In genomic region chr9:137590123-137590468, GRCh38 we compare ENCODE assay signal across 9 cellular contexts. TPM values are rescaled to one million over a fixed set of nuclear protein-coding genes. Genes with fewer than 3 reads are reported as not detected.
DNase-seq lines count a peak whose midpoint lies in the region; ATAC-seq and TF ChIP-seq lines count a peak whose summit lies in the region.
"Had no signal": no experiment of that assay in that cellular context is flagged by ENCODE, and none has a peak within 500 bp of the region (broad histone marks: within the 10 kb centered on the region; RNA-seq: fewer than 3 reads in every experiment).

No MANE protein-coding gene starts in this region.

- peaks cover 12% of the 10 kb centered on the region for H4K20me1 ChIP-seq in PC-9 (ENCODE audit: insufficient read depth)

- peaks cover 23% of the 10 kb centered on the region for H3K4me1 Mint-ChIP-seq in activated CD8-positive, alpha-beta T cell treated with anti-CD3 and anti-CD28 coated beads for 36 hours (ENCODE audit: low read depth)
- peaks cover 22% of the 10 kb centered on the region for H3K4me1 Mint-ChIP-seq in activated CD8-positive, alpha-beta T cell treated with anti-CD3 and anti-CD28 coated beads, Interleukin-2, amount 10 ng/mL, durations not matched to agents 7 days and 5 days (ENCODE audit: low read depth)

- peak overlapping the region; percentile 91; the same call in 1 of the 2 replicates for H3K4me3 ChIP-seq in PC-9
- H3K4me3 ChIP-seq in iPS DF 6.9 (ENCODE audit: low read length) = peak overlapping the region; percentile 96
- peak overlapping the region in 3 of 4 donors; percentile 55 to 93 (median 60) for H3K4me3 ChIP-seq in tibial nerve

- H3K4me2 ChIP-seq in PC-9 = no peak overlapping the region

- peaks cover 18% of the 10 kb centered on the region for H3K79me2 ChIP-seq in PC-9 (ENCODE audit: low read depth)

- H3K27me3 Mint-ChIP-seq in activated CD8-positive, alpha-beta T cell treated with anti-CD3 and anti-CD28 coated beads for 36 hours = no peaks in the 10 kb centered on the region
- H3K27me3 Mint-ChIP-seq in activated CD8-positive, alpha-beta T cell treated with anti-CD3 and anti-CD28 coated beads, Interleukin-2, amount 10 ng/mL, durations not matched to agents 7 days and 5 days (ENCODE audit: low read depth) = no peaks in the 10 kb centered on the region
- H3K27me3 Mint-ChIP-seq: CD4-positive, CD25-positive, alpha-beta regulatory T cell had no signal

- no peak overlapping the region for H2AFZ ChIP-seq in PC-9

- intact Hi-C loops in activated CD8-positive, alpha-beta T cell treated with anti-CD3 and anti-CD28 coated beads for 36 hours (cut with micrococcal nuclease) = no loop called here
- intact Hi-C loops in PC-9 (cut with micrococcal nuclease; ENCODE audit: unreplicated experiment) = loop anchor here (2.0 kb wide), 2 partner anchors 15 to 29 kb away; partner anchors contain the start of genes ARRDC1 and EHMT1

- POLR2A ChIA-PET in activated CD8-positive, alpha-beta T cell treated with anti-CD3 and anti-CD28 coated beads for 36 hours (lab: Charles Lee) = interaction anchor here (2.0 to 5.0 kb wide), 3 partner anchors 10 to 32 kb away, joined by 7 to 33 read pairs (median 9); partner anchors contain the start of gene DPH7
- POLR2A ChIA-PET in activated CD8-positive, alpha-beta T cell treated with anti-CD3 and anti-CD28 coated beads, Interleukin-2, amount 10 ng/mL, durations not matched to agents 7 days and 5 days (lab: Charles Lee) = interaction anchor here (2.3 kb wide), 1 partner anchor 11 kb away, joined by 9 read pairs; the partner anchor contains the start of gene DPH7
- POLR2A ChIA-PET in PC-9 (lab: Charles Lee; ENCODE audit: unreplicated experiment) = no interaction called here

- TF ChIP-seq POLR2A in tibial nerve (IDR thresholded peaks at IDR 0.05) = no peak

- H3F3A ChIP-seq in PC-9 (ENCODE audit: insufficient read depth, low read depth) = no peaks in the 10 kb centered on the region

- no peak for TF ChIP-seq EP300 in tibial nerve (IDR thresholded peaks at IDR 0.05)

- H3K27ac ChIP-seq in PC-9 (no peak overlapping the region), iPS DF 6.9 (ENCODE audit: low read length) (no peak overlapping the region), tibial nerve (peak overlapping the region in 1 of 4 donors; percentile 76)

- no CpG with 5 or more reads among the region's 61 CpGs for WGBS in iPS DF 6.9 (ENCODE audit: insufficient coverage, insufficient read length)
- WGBS in tibial nerve, 2 donors = no CpG with 5 or more reads among the region's 61 CpGs

- H3K27ac Mint-ChIP-seq in activated CD8-positive, alpha-beta T cell treated with anti-CD3 and anti-CD28 coated beads for 36 hours = no peak overlapping the region
- H3K27ac Mint-ChIP-seq in activated CD8-positive, alpha-beta T cell treated with anti-CD3 and anti-CD28 coated beads, Interleukin-2, amount 10 ng/mL, durations not matched to agents 7 days and 5 days = no peak overlapping the region

- ATAC-seq in activated CD8-positive, alpha-beta T cell treated with anti-CD3 and anti-CD28 coated beads for 36 hours = peak; percentile 31
- no peak for ATAC-seq in activated CD8-positive, alpha-beta T cell treated with anti-CD3 and anti-CD28 coated beads, Interleukin-2, amount 10 ng/mL, durations not matched to agents 7 days and 5 days

- no peak for DNase-seq in activated CD8-positive, alpha-beta T cell treated with anti-CD3 and anti-CD28 coated beads for 36 hours
- DNase-seq in activated CD8-positive, alpha-beta T cell treated with anti-CD3 and anti-CD28 coated beads, Interleukin-2, amount 10 ng/mL, durations not matched to agents 7 days and 5 days = no peak
- DNase-seq in PC-9 = no peak
- no peak for DNase-seq in iPS DF 6.9 (ENCODE audit: low read depth, low spot score)
- no peak for DNase-seq in tibial nerve (ENCODE audit: low spot score in 2 of 2)
- DNase-seq in MV-4-11 (lab: John Stamatoyannopoulos, UW) = no peak
- DNase-seq in globus pallidus (ENCODE audit: low spot score) = no peak
- no peak for DNase-seq in NCI-H446 treated with DMSO at 0.1 percent for 48 hours (lab: John Stamatoyannopoulos, UW)

- H3K4me3 Mint-ChIP-seq in activated CD8-positive, alpha-beta T cell treated with anti-CD3 and anti-CD28 coated beads for 36 hours = no peak overlapping the region
- H3K4me3 Mint-ChIP-seq in activated CD8-positive, alpha-beta T cell treated with anti-CD3 and anti-CD28 coated beads, Interleukin-2, amount 10 ng/mL, durations not matched to agents 7 days and 5 days = no peak overlapping the region

- H3K9me3 ChIP-seq in PC-9 (ENCODE audit: insufficient read depth, low read depth) = no peaks in the 10 kb centered on the region
- no peaks in the 10 kb centered on the region for H3K9me3 ChIP-seq in iPS DF 6.9 (ENCODE audit: control insufficient read depth, insufficient read depth, low read length)
- no peaks in the 10 kb centered on the region for H3K9me3 ChIP-seq in tibial nerve

- peaks cover 8% of the 10 kb centered on the region; the same call in 1 of the 2 replicates for H3K36me3 ChIP-seq in PC-9 (ENCODE audit: low read depth)
- peaks cover 24% of the 10 kb centered on the region for H3K36me3 ChIP-seq in iPS DF 6.9 (ENCODE audit: control insufficient read depth, insufficient read depth, low read length)
- H3K36me3 ChIP-seq in tibial nerve = peaks cover 0 to 35% (median 5%) of the 10 kb centered on the region in 3 donors

- no peaks in the 10 kb centered on the region for H3K27me3 ChIP-seq in PC-9 (ENCODE audit: insufficient read depth, low read depth)
- H3K27me3 ChIP-seq in iPS DF 6.9 (ENCODE audit: control insufficient read depth, insufficient read depth, low read length) = no peaks in the 10 kb centered on the region
- no peaks in the 10 kb centered on the region for H3K27me3 ChIP-seq in tibial nerve

- H3K4me1 ChIP-seq in PC-9 (replicated peaks; ENCODE audit: insufficient read depth) = peaks cover 13% of the 10 kb centered on the region
- H3K4me1 ChIP-seq in iPS DF 6.9 (ENCODE audit: control insufficient read depth, insufficient read depth, low read length) = peaks cover 3% of the 10 kb centered on the region
- peaks cover 0 to 23% (median 14%) of the 10 kb centered on the region in 4 donors for H3K4me1 ChIP-seq in tibial nerve

- TF ChIP-seq CTCF in activated CD8-positive, alpha-beta T cell treated with anti-CD3 and anti-CD28 coated beads for 36 hours (IDR thresholded peaks at IDR 0.05) = no peak
- no peak for TF ChIP-seq CTCF in PC-9 (conservative IDR thresholded peaks at IDR 0.05)
- no peak for TF ChIP-seq CTCF in tibial nerve (IDR thresholded peaks at IDR 0.05)

- CTCF ChIA-PET in activated CD8-positive, alpha-beta T cell treated with anti-CD3 and anti-CD28 coated beads for 36 hours (lab: Charles Lee) = interaction anchor here (1.2 to 1.8 kb wide), 2 partner anchors 8 to 10 kb away, joined by 3 to 5 read pairs; no protein-coding TSS in a partner anchor
- CTCF ChIA-PET in activated CD8-positive, alpha-beta T cell treated with anti-CD3 and anti-CD28 coated beads, Interleukin-2, amount 10 ng/mL, durations not matched to agents 7 days and 5 days (lab: Charles Lee) = interaction anchor here (0.7 to 1.9 kb wide), 7 partner anchors 9 to 167 kb away, joined by 3 to 6 read pairs (median 3); partner anchors contain the start of genes EHMT1, EXD3 and NOXA1
- CTCF ChIA-PET in PC-9 (lab: Charles Lee) = no interaction called here

- BruUV-seq in PC-9 (replicated peaks; lab: Mats Ljungman, UMichigan) = no TSS peak

- peaks cover 21% of the 10 kb centered on the region for H3K36me3 Mint-ChIP-seq in activated CD8-positive, alpha-beta T cell treated with anti-CD3 and anti-CD28 coated beads for 36 hours (ENCODE audit: low read depth)
- peaks cover 12% of the 10 kb centered on the region for H3K36me3 Mint-ChIP-seq in activated CD8-positive, alpha-beta T cell treated with anti-CD3 and anti-CD28 coated beads, Interleukin-2, amount 10 ng/mL, durations not matched to agents 7 days and 5 days (ENCODE audit: low read depth)

- no peaks in the 10 kb centered on the region for H3K9me3 Mint-ChIP-seq in activated CD8-positive, alpha-beta T cell treated with anti-CD3 and anti-CD28 coated beads for 36 hours
- H3K9me3 Mint-ChIP-seq in activated CD8-positive, alpha-beta T cell treated with anti-CD3 and anti-CD28 coated beads, Interleukin-2, amount 10 ng/mL, durations not matched to agents 7 days and 5 days (ENCODE audit: insufficient read depth) = no peaks in the 10 kb centered on the region
- H3K9me3 Mint-ChIP-seq: CD4-positive, CD25-positive, alpha-beta regulatory T cell had no signal

- H3K9me2 ChIP-seq in PC-9 (ENCODE audit: insufficient read depth) = no peaks in the 10 kb centered on the region

RNA-seq across cellular contexts. Expression of gene ZMYND19, which starts 0.2 kb away (rescaled TPM):
- total RNA-seq in activated CD8-positive, alpha-beta T cell treated with anti-CD3 and anti-CD28 coated beads for 36 hours = 10 to 100 TPM; 45.9 to 46.5 TPM
- total RNA-seq in activated CD8-positive, alpha-beta T cell treated with anti-CD3 and anti-CD28 coated beads, Interleukin-2, amount 10 ng/mL, durations not matched to agents 7 days and 5 days = 10 to 100 TPM; 35.4 to 38.3 TPM
- total RNA-seq in PC-9 (2021) (47.7 and 49.2 TPM in 2 replicates), tibial nerve (10 to 100 TPM; 13.8 to 17.4 (median 15.8) TPM)

RNA-seq across cellular contexts. Expression of gene DPH7, which starts 11.4 kb away (rescaled TPM):
- 10 to 100 TPM; 33.7 to 35.0 TPM for total RNA-seq in activated CD8-positive, alpha-beta T cell treated with anti-CD3 and anti-CD28 coated beads for 36 hours
- 10 to 100 TPM; 36.8 to 37.1 TPM for total RNA-seq in activated CD8-positive, alpha-beta T cell treated with anti-CD3 and anti-CD28 coated beads, Interleukin-2, amount 10 ng/mL, durations not matched to agents 7 days and 5 days
- 48.5 and 52.2 TPM in 2 replicates for total RNA-seq in PC-9 (2021)
- total RNA-seq in tibial nerve = 10 to 100 TPM; 40.8 to 61.5 (median 42.4) TPM

RNA-seq across cellular contexts. Expression of gene ARRDC1, which starts 15.4 kb away (rescaled TPM):
- total RNA-seq in activated CD8-positive, alpha-beta T cell treated with anti-CD3 and anti-CD28 coated beads for 36 hours = 10 to 100 TPM; 29.0 TPM
- total RNA-seq in activated CD8-positive, alpha-beta T cell treated with anti-CD3 and anti-CD28 coated beads, Interleukin-2, amount 10 ng/mL, durations not matched to agents 7 days and 5 days = 10 to 100 TPM; 42.3 to 45.1 TPM
- total RNA-seq in PC-9 (2021) (116 and 127 TPM in 2 replicates), tibial nerve (10 to 100 TPM; 26.4 to 83.1 (median 50.1) TPM)

RNA-seq across cellular contexts. Expression of gene EHMT1, which starts 28.7 kb away (rescaled TPM):
- 10 to 100 TPM; 62.1 to 67.1 TPM for total RNA-seq in activated CD8-positive, alpha-beta T cell treated with anti-CD3 and anti-CD28 coated beads for 36 hours
- 100 to 1,000 TPM; 112 to 115 TPM for total RNA-seq in activated CD8-positive, alpha-beta T cell treated with anti-CD3 and anti-CD28 coated beads, Interleukin-2, amount 10 ng/mL, durations not matched to agents 7 days and 5 days
- 111 and 116 TPM in 2 replicates for total RNA-seq in PC-9 (2021)
- total RNA-seq in tibial nerve = 100 to 1,000 TPM in 3 of 4 donors, 10 to 100 TPM in 1; 96.4 to 136 (median 118) TPM

RNA-seq across cellular contexts. Expression of gene MRPL41, which starts 38.4 kb away (rescaled TPM):
- 10 to 100 TPM; 42.8 to 43.9 TPM for total RNA-seq in activated CD8-positive, alpha-beta T cell treated with anti-CD3 and anti-CD28 coated beads for 36 hours
- total RNA-seq in activated CD8-positive, alpha-beta T cell treated with anti-CD3 and anti-CD28 coated beads, Interleukin-2, amount 10 ng/mL, durations not matched to agents 7 days and 5 days = 10 to 100 TPM; 51.4 to 55.5 TPM
- total RNA-seq in PC-9 (2021) (54.5 and 87.7 TPM in 2 replicates), tibial nerve (100 to 1,000 TPM in 1 of 4 donors, 10 to 100 TPM in 3; 77.1 to 161 (median 98.3) TPM)
